In genomic region chr16:46901709-46902108, GRCh38 we compare ENCODE assay signal across 18 cellular contexts.
"Had no signal": no experiment of that assay in that cellular context is flagged by ENCODE, and none has a peak within 500 bp of the region (broad histone marks: within the 10 kb centered on the region; RNA-seq: fewer than 3 reads in every experiment).

No MANE protein-coding gene starts in this region.

- H3K4me1 ChIP-seq: foreskin keratinocyte had no signal

- H3K27ac ChIP-seq: epithelial cell of prostate, foreskin keratinocyte, hepatocyte, ovary, thoracic aorta had no signal

- H3K9me3 ChIP-seq: ovary, thoracic aorta, transverse colon had no signal

- H2AFZ ChIP-seq: hepatocyte had no signal

- H3K36me3 ChIP-seq: ovary, thoracic aorta, transverse colon had no signal

- H3K27me3 ChIP-seq: foreskin keratinocyte, hepatocyte, ovary, transverse colon had no signal

- DNase-seq: cortex of kidney; effector memory CD4-positive, alpha-beta T cell; foreskin keratinocyte; head of caudate nucleus; left colon; left ventricle myocardium superior; mesenchymal stem cell; midbrain; naive B cell; ovary; right cardiac atrium; stimulated activated CD4-positive, alpha-beta T cell treated with anti-CD3 and anti-CD28 coated beads, Interleukin-4, amount 100 ng/mL, for 1 hour; stimulated activated CD8-positive, alpha-beta memory T cell treated with anti-CD3 and anti-CD28 coated beads, Interleukin-4, amount 100 ng/mL, for 48 hours; transverse colon had no signal

- H3K4me3 ChIP-seq: hepatocyte, lung, ovary, thoracic aorta, transverse colon had no signal

- H3K4me2 ChIP-seq: hepatocyte had no signal
